Comparison of ENCODE assay signal across 8 cellular contexts in the genomic region with DNA sequence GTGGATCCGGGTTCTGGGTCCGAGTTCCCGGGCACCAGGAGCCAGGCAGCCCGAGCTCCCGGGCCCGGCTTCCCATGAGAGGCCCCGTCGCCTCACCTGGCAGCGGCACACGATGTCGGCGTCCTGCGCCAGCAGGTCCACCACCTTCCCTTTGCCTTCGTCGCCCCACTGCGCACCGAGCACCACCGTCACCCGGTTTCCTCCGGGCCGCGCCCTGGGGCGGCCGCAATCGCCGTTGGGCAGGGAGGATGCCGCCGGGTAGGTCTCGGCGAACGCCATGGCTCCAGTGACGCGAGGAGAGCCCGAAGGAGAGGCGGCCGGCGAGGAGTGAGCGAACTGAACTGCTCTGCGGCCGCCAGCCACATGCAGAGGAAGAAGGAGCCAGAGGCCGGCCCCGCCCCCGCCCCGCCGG. TPM values are rescaled to one million over a fixed set of nuclear protein-coding genes. Genes with fewer than 3 reads are reported as not detected.
DNase-seq lines count a peak whose midpoint lies in the region; ATAC-seq, FAIRE-seq and TF ChIP-seq lines count a peak whose summit lies in the region.

Gene ADSS2, minus strand, starts transcription at position 371 of the 412 bp plus-strand sequence. Its CDS starts 92 bp downstream, at position 279.

- TF ChIP-seq EP300 in K562 (IDR thresholded peaks at IDR 0.05; ENCODE audit: low read length) (no peak), tibial nerve (IDR thresholded peaks at IDR 0.05) (peak in 1 of 2 donors; percentile 87)

- FAIRE-seq in K562 (lab: Jason Lieb, UNC): no peak

- POLR2A ChIA-PET in K562 (lab: Yijun Ruan, JAX): interaction anchor here (0.9 to 1.0 kb wide), 2 partner anchors 31 to 58 kb away, joined by 5 to 6 read pairs; no protein-coding TSS in a partner anchor

- H3K4me1 ChIP-seq in BLaER1 (peaks cover 29% of the 10 kb centered on the region), K562 (replicated peaks in 1 of 2; ENCODE audit: control insufficient read depth in 2 of 2, insufficient read depth in 2 of 2, low read length in 2 of 2) (peaks cover 9 to 14% of the 10 kb centered on the region in 2 experiments; a peak in 4 of 5 replicates), lung (ENCODE audit: control insufficient read depth in 2 of 2, insufficient read depth in 2 of 2, low read length in 2 of 2) (peaks cover 3 to 10% of the 10 kb centered on the region in 2 donors), tibial nerve (peaks cover 0 to 36% (median 20%) of the 10 kb centered on the region in 4 donors)

- no peak for TF ChIP-seq CTCF in K562 (IDR thresholded peaks at IDR 0.05 in 2 of 3, conservative IDR thresholded peaks at IDR 0.05 in 1 of 3; ENCODE audit: insufficient read depth in 2 of 3, low read depth in 1 of 3, low read length in 3 of 3)
- TF ChIP-seq CTCF in lung (IDR thresholded peaks at IDR 0.05; ENCODE audit: control extremely low read depth, extremely low read depth): no peak
- TF ChIP-seq CTCF in tibial nerve (IDR thresholded peaks at IDR 0.05): no peak

- H3K79me2 ChIP-seq in K562 (ENCODE audit: control insufficient read depth, insufficient read depth, low read length): peaks cover 51% of the 10 kb centered on the region

- BruUV-seq in K562 (replicated peaks; lab: Mats Ljungman, UMichigan): TSS peak; percentile 37

- H3K9me3 ChIP-seq in BLaER1: 0 out of 2 replicates have a peak, but pooled peaks cover 7% of the 10 kb centered on the region
- peaks cover 8% of the 10 kb centered on the region for H3K9me3 ChIP-seq in K562 (replicated peaks; ENCODE audit: control insufficient read depth, insufficient read depth, low read depth, low read length)
- H3K9me3 ChIP-seq in lung (ENCODE audit: control insufficient read depth in 2 of 2, insufficient read depth in 1 of 2, low read length in 1 of 2): no peaks in the 10 kb centered on the region
- H3K9me3 ChIP-seq in tibial nerve: no peaks in the 10 kb centered on the region

- TF ChIP-seq POLR2A in K562 (conservative IDR thresholded peaks at IDR 0.05) (peak; percentile 95), tibial nerve (IDR thresholded peaks at IDR 0.05) (peak; percentile 38 to 80)

- H3K4me2 ChIP-seq in BLaER1 (peak within 1 kb of the TSS; percentile 93), K562 (ENCODE audit: insufficient read depth, low read length) (peak within 1 kb of the TSS; percentile 89)

- peak; percentile 17 for ATAC-seq in HG03039 (IDR thresholded peaks at IDR 0.05; ENCODE audit: unreplicated experiment)
- ATAC-seq in K562: peak; percentile 31; the same call in 2 of the 3 replicates
- ATAC-seq in lung (ENCODE audit: insufficient read depth, low FRiP score): peak; percentile 14
- no peak for ATAC-seq in HG02973 (IDR thresholded peaks at IDR 0.05; ENCODE audit: unreplicated experiment)

- peak within 1 kb of the TSS; percentile 96 for H3K27ac ChIP-seq in BLaER1
- H3K27ac ChIP-seq in K562 (ENCODE audit: extremely low read depth, low read depth, low read length): peak within 1 kb of the TSS; percentile 87
- peak within 1 kb of the TSS; percentile 84 to 99 for H3K27ac ChIP-seq in lung (ENCODE audit: low read depth in 1 of 2, low read length in 1 of 2)
- H3K27ac ChIP-seq in tibial nerve: peak within 1 kb of the TSS; percentile 63 to 97 (median 95)

- peak within 1 kb of the TSS; percentile 99 for H3K4me3 ChIP-seq in BLaER1
- peak within 1 kb of the TSS; percentile 72 for H3K4me3 ChIP-seq in K562
- peak within 1 kb of the TSS; percentile 88 for H3K4me3 ChIP-seq in lung
- peak within 1 kb of the TSS; percentile 59 to 96 (median 82) for H3K4me3 ChIP-seq in tibial nerve

- H3K9me1 ChIP-seq in K562 (ENCODE audit: control insufficient read depth, insufficient read depth, low read length): no peaks in the 10 kb centered on the region

- H3K9ac ChIP-seq in BLaER1 (peak within 1 kb of the TSS; percentile 97), K562 (ENCODE audit: insufficient read depth in 1 of 2, low read depth in 2 of 2, low read length in 2 of 2) (peak within 1 kb of the TSS; percentile 84 to 99)

- in situ Hi-C loops in K562 (cut with MboI): no loop called here

- H3K36me3 ChIP-seq in BLaER1: peaks cover 11% of the 10 kb centered on the region
- H3K36me3 ChIP-seq in K562 (ENCODE audit: control insufficient read depth, insufficient read depth, low read length): peaks cover 38% of the 10 kb centered on the region
- H3K36me3 ChIP-seq in lung (ENCODE audit: control insufficient read depth in 2 of 2, insufficient read depth in 2 of 2, low read length in 2 of 2): no peaks in the 10 kb centered on the region
- H3K36me3 ChIP-seq in tibial nerve: no peaks in the 10 kb centered on the region

- TF ChIP-seq RAD21 in K562 (CRISPR knock-in tag; conservative IDR thresholded peaks at IDR 0.05 in 1 of 2, IDR thresholded peaks at IDR 0.05 in 1 of 2): no peak

- 2% methylated on average over 27 of the region's 45 CpGs for WGBS in K562 (ENCODE audit: insufficient coverage, low coverage, missing lambda C conversion rate)
- 0 to 1% methylated on average over 31 to 45 of the region's 45 CpGs for WGBS in lung, 2 donors
- 0 to 1% methylated on average over 28 to 32 of the region's 45 CpGs for WGBS in tibial nerve, 2 donors

- peak within 1 kb of the TSS; percentile 82 for H2AFZ ChIP-seq in K562 (ENCODE audit: low read depth, low read length)

- no peaks in the 10 kb centered on the region for H3K27me3 ChIP-seq in BLaER1
- H3K27me3 ChIP-seq in K562 (ENCODE audit: control insufficient read depth in 2 of 2, insufficient read depth in 2 of 2, low read length in 2 of 2): no peaks in the 10 kb centered on the region
- no peaks in the 10 kb centered on the region for H3K27me3 ChIP-seq in lung (ENCODE audit: control insufficient read depth, insufficient read depth)
- H3K27me3 ChIP-seq in tibial nerve: no peaks in the 10 kb centered on the region

- H4K20me1 ChIP-seq in BLaER1: peaks cover 39% of the 10 kb centered on the region
- no peaks in the 10 kb centered on the region for H4K20me1 ChIP-seq in K562 (replicated peaks; ENCODE audit: control insufficient read depth, insufficient read depth, low read length)

- intact Hi-C loops in K562 (cut with micrococcal nuclease): loop anchor here (1.0 to 5.0 kb wide), 4 partner anchors 84 to 201 kb away; partner anchors contain the start of gene DESI2

- CTCF ChIA-PET in K562 (lab: Yijun Ruan, JAX; ENCODE audit: low intra/inter-chr PET ratio): interaction anchor here (1.2 kb wide), 1 partner anchor 178 kb away, joined by 3 read pairs; no protein-coding TSS in a partner anchor

- DNase-seq in K562 (ENCODE audit: extremely low read depth in 1 of 4, low spot score in 3 of 4): no peak
- DNase-seq in lung (ENCODE audit: low spot score): no peak
- no peak for DNase-seq in tibial nerve (ENCODE audit: low spot score in 2 of 2)
- DNase-seq in SW 1271 (lab: John Stamatoyannopoulos, UW): no peak
- DNase-seq in central memory CD4-positive, alpha-beta T cell: no peak

TF ChIP-seq in K562, 482 proteins besides CTCF, POLR2A, EP300 and RAD21 (continues in another document):
- TF ChIP-seq ZNF830 (CRISPR knock-in tag; IDR thresholded peaks at IDR 0.05) (peak; percentile 72; the same call in 1 of the 2 replicates), PCBP2 (IDR thresholded peaks at IDR 0.05; ENCODE audit: low read depth, low read length, poor library complexity, severe bottlenecking) (no peak), PPARD (CRISPR knock-in tag; IDR thresholded peaks at IDR 0.05) (no peak), MTA3 (IDR thresholded peaks at IDR 0.05; ENCODE audit: borderline replicate concordance) (0 out of 2 replicates have a peak, but pooled peaks have one; percentile 16), E2F4 (CRISPR knock-in tag; IDR thresholded peaks at IDR 0.05; ENCODE audit: low read depth) (no peak)

RNA-seq across cellular contexts. Expression of gene ADSS2, which starts in this region (rescaled TPM):
- 34.0 and 121 TPM in 2 replicates for total RNA-seq in K562 (2011; cell fraction: chromatin; rRNA removed; ENCODE audit: low replicate concordance)
- 13.8 and 21.3 TPM in 2 replicates for total RNA-seq in K562 (2011; cell fraction: nucleolus; rRNA removed)
- total RNA-seq in K562 (2011; cell fraction: nucleoplasm; rRNA removed): 35.2 and 46.0 TPM in 2 replicates
- total RNA-seq in K562 (2014; rRNA removed) (46.2 and 47.3 TPM in 2 replicates), K562 (2014; rRNA removed; fragmentation: Illumina TruSeq; extraction: Trizol) (63.8 and 67.1 TPM in 2 replicates), K562 (2015; rRNA removed; fragmentation: Illumina TruSeq; extraction: Trizol) (60.7 and 63.1 TPM in 2 replicates), K562 (2021) (50.1 and 52.0 TPM in 2 replicates), lung (10 to 100 TPM; 42.4 to 46.7 TPM), tibial nerve (10 to 100 TPM; 23.4 to 46.1 (median 32.5) TPM)
- polyA plus RNA-seq in K562 (2011; rRNA removed) (51.3 and 62.9 TPM in 2 replicates), K562 (2014; fragmentation: Illumina TruSeq; extraction: Trizol) (50.1 and 59.4 TPM in 2 replicates), K562 (2014; fragmentation: Nextera tagmentation; extraction: Ambion mirVana) (10 to 100 TPM in 1 of 2 experiments, 1 to 10 TPM in 1; 8.8 to 13.7 TPM), K562 (2014; rRNA removed) (61.4 and 61.9 TPM in 2 replicates), lung (10 to 100 TPM; 18.4 to 31.7 TPM)
- polyA plus RNA-seq in K562 (2011; cell fraction: cytosol; rRNA removed): 11.7 and 23.8 TPM in 2 replicates
- polyA plus RNA-seq in K562 (2011; cell fraction: nucleus; rRNA removed): 22.8 and 41.5 TPM in 2 replicates
- 46.0 and 52.0 TPM in 2 replicates for polyA plus RNA-seq in K562 (2012)
- polyA minus RNA-seq in K562 (2011; rRNA and poly(A)+ RNA removed): 65.9 and 81.4 TPM in 2 replicates
- 25.4 and 26.0 TPM in 2 replicates for polyA minus RNA-seq in K562 (2011; cell fraction: cytosol; rRNA and poly(A)+ RNA removed)
- 40.8 and 69.0 TPM in 2 replicates for polyA minus RNA-seq in K562 (2011; cell fraction: nucleus; rRNA and poly(A)+ RNA removed)
